ENCODE assay signal across 24 cellular contexts in the genomic region with DNA sequence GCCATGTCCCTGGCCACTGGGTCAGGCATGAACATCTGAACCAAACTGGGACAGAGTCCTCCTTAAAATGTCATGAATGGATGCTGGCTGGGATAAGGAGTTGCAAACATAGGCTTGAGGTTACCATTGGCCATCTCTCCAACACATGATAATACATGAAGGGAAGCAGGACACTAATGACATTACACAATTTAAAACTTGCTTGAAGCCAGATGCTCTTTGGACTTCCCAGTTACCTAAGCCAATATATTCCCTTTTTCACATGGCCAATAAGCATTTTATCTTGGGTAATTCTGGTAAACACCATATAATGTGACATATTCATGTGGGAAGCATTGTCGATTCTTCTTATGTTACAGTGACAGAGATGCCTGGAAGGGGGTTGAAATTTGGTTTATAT.
DNase-seq lines count a peak whose midpoint lies in the region; ATAC-seq and TF ChIP-seq lines count a peak whose summit lies in the region.
"Had no signal": no experiment of that assay in that cellular context is flagged by ENCODE, and none has a peak within 500 bp of the region (broad histone marks: within the 10 kb centered on the region; RNA-seq: fewer than 3 reads in every experiment).

No MANE protein-coding gene starts in this region.

- no peak overlapping the region for H3K18ac ChIP-seq in mesenchymal stem cell (ENCODE audit: low read depth in 1 of 2, low read length in 2 of 2)

- H2BK120ac ChIP-seq in mesenchymal stem cell (ENCODE audit: low read depth, low read length), result peak overlapping the region; percentile 64

- H3K4me1 ChIP-seq in mesenchymal stem cell (ENCODE audit: control insufficient read depth, insufficient read depth, low read depth, low read length), result no peaks in the 10 kb centered on the region
- H3K4me1 ChIP-seq in skeletal muscle tissue (ENCODE audit: control insufficient read depth in 3 of 3, insufficient read depth in 3 of 3, low read length in 3 of 3), result peaks cover 11 to 22% (median 16%) of the 10 kb centered on the region in 3 donors
- H3K4me1 ChIP-seq: BE2C, BLaER1 had no signal

- no peaks in the 10 kb centered on the region for H3K9me3 ChIP-seq in mesenchymal stem cell (ENCODE audit: control insufficient read depth, low read length)
- H3K9me3 ChIP-seq in skeletal muscle tissue (ENCODE audit: control insufficient read depth in 3 of 3, low read length in 3 of 3), result no peaks in the 10 kb centered on the region
- H3K9me3 ChIP-seq: BE2C, BLaER1 had no signal

- H3K14ac ChIP-seq in mesenchymal stem cell (ENCODE audit: low read length in 2 of 2), result no peak overlapping the region

- 88% methylated on average over 1 of the region's 1 CpG for WGBS in mesenchymal stem cell

- H3K4me1 Mint-ChIP-seq in chondrocyte (ENCODE audit: low read depth) (no peaks in the 10 kb centered on the region), glutamatergic neuron (ENCODE audit: low read depth, unreplicated experiment) (no peaks in the 10 kb centered on the region)
- H3K4me1 Mint-ChIP-seq: CD14-positive monocyte; CD4-positive, alpha-beta memory T cell; CD4-positive, CD25-positive, alpha-beta regulatory T cell; CD8-positive, alpha-beta memory T cell had no signal

- no peak overlapping the region for H2AFZ ChIP-seq in mesenchymal stem cell (ENCODE audit: low read depth, low read length)

- H2BK5ac ChIP-seq in mesenchymal stem cell (ENCODE audit: low read depth, low read length, poor library complexity, severe bottlenecking), result no peak overlapping the region

- H4K8ac ChIP-seq in mesenchymal stem cell (ENCODE audit: low read length), result no peak overlapping the region

- no peak overlapping the region for H3K9ac ChIP-seq in mesenchymal stem cell (ENCODE audit: low read length)
- H3K9ac ChIP-seq in skeletal muscle tissue (ENCODE audit: low read depth in 1 of 3, low read length in 3 of 3), result no peak overlapping the region
- H3K9ac ChIP-seq: BLaER1 had no signal

- H3K36me3 Mint-ChIP-seq in chondrocyte (ENCODE audit: low read depth) (no peaks in the 10 kb centered on the region), glutamatergic neuron (ENCODE audit: unreplicated experiment) (no peaks in the 10 kb centered on the region)
- H3K36me3 Mint-ChIP-seq: CD14-positive monocyte; CD4-positive, CD25-positive, alpha-beta regulatory T cell had no signal

- TF ChIP-seq CTCF in chondrocyte (IDR thresholded peaks at IDR 0.05), result no peak
- TF ChIP-seq CTCF in glutamatergic neuron (IDR thresholded peaks at IDR 0.05; ENCODE audit: partially characterized antibody, unreplicated experiment), result no peak

- H3K4me3 Mint-ChIP-seq in chondrocyte (ENCODE audit: unreplicated experiment) (no peak overlapping the region), glutamatergic neuron (ENCODE audit: unreplicated experiment) (no peak overlapping the region)
- H3K4me3 Mint-ChIP-seq: CD14-positive monocyte; CD4-positive, alpha-beta memory T cell; CD4-positive, CD25-positive, alpha-beta regulatory T cell; CD8-positive, alpha-beta memory T cell had no signal

- intact Hi-C loops in left colon (cut with DNase I, micrococcal nuclease), result no loop called here

- H3K4me2 ChIP-seq in mesenchymal stem cell (ENCODE audit: low read length, poor library complexity, severe bottlenecking), result no peak overlapping the region
- H3K4me2 ChIP-seq: BLaER1 had no signal

- no peaks in the 10 kb centered on the region for H3K9me3 Mint-ChIP-seq in chondrocyte (ENCODE audit: low read depth)
- H3K9me3 Mint-ChIP-seq in glutamatergic neuron (ENCODE audit: unreplicated experiment), result peaks cover 1% of the 10 kb centered on the region
- H3K9me3 Mint-ChIP-seq: CD4-positive, alpha-beta memory T cell; CD8-positive, alpha-beta memory T cell had no signal

- TF ChIP-seq POLR2A in GM18505 (IDR thresholded peaks at IDR 0.05; ENCODE audit: borderline replicate concordance, extremely low read depth, insufficient read depth, insufficient read length), result no peak

- no peak overlapping the region for H3K27ac ChIP-seq in mesenchymal stem cell (ENCODE audit: low read length, poor library complexity, severe bottlenecking)
- peak overlapping the region; percentile 31 for H3K27ac ChIP-seq in skeletal muscle tissue (ENCODE audit: low read depth, low read length)
- H3K27ac ChIP-seq: BLaER1 had no signal

- H3K23ac ChIP-seq in mesenchymal stem cell (ENCODE audit: low read length in 2 of 2), result no peak overlapping the region

- H3K4me3 ChIP-seq in mesenchymal stem cell (ENCODE audit: insufficient read depth in 1 of 2, low read depth in 1 of 2, low read length in 2 of 2) (no peak overlapping the region), skeletal muscle tissue (ENCODE audit: low read length in 3 of 3) (no peak overlapping the region)
- H3K4me3 ChIP-seq: BLaER1, GM12878 had no signal

- H3K27ac Mint-ChIP-seq in chondrocyte (ENCODE audit: unreplicated experiment) (peak overlapping the region; percentile 8), glutamatergic neuron (ENCODE audit: unreplicated experiment) (no peak overlapping the region)
- H3K27ac Mint-ChIP-seq: CD14-positive monocyte; CD4-positive, alpha-beta memory T cell; CD4-positive, CD25-positive, alpha-beta regulatory T cell; CD8-positive, alpha-beta memory T cell had no signal

- H3K36me3 ChIP-seq in mesenchymal stem cell (ENCODE audit: control insufficient read depth in 1 of 2, insufficient read depth in 2 of 2, low read depth in 1 of 2, low read length in 2 of 2) (no peaks in the 10 kb centered on the region), skeletal muscle tissue (ENCODE audit: control insufficient read depth in 3 of 3, insufficient read depth in 3 of 3, low read length in 3 of 3) (no peaks in the 10 kb centered on the region)
- H3K36me3 ChIP-seq: BE2C, BLaER1 had no signal

- H4K91ac ChIP-seq in mesenchymal stem cell (ENCODE audit: low read length), result no peak overlapping the region

- H3K27me3 ChIP-seq in mesenchymal stem cell (ENCODE audit: control insufficient read depth in 1 of 2, insufficient read depth in 1 of 2, low read length in 2 of 2), result no peaks in the 10 kb centered on the region
- H3K27me3 ChIP-seq in skeletal muscle tissue (ENCODE audit: control insufficient read depth in 3 of 3, insufficient read depth in 3 of 3, low read length in 3 of 3), result no peaks in the 10 kb centered on the region
- H3K27me3 ChIP-seq: BE2C, BLaER1 had no signal

- no peak overlapping the region for H2AK5ac ChIP-seq in mesenchymal stem cell (ENCODE audit: low read length, severe bottlenecking)

- H3K27me3 Mint-ChIP-seq in chondrocyte (ENCODE audit: low read depth) (peaks cover 6% of the 10 kb centered on the region), glutamatergic neuron (ENCODE audit: unreplicated experiment) (no peaks in the 10 kb centered on the region)
- H3K27me3 Mint-ChIP-seq: CD4-positive, alpha-beta memory T cell; CD4-positive, CD25-positive, alpha-beta regulatory T cell; CD8-positive, alpha-beta memory T cell had no signal

- H3K79me1 ChIP-seq in mesenchymal stem cell (replicated peaks; ENCODE audit: low read length, poor library complexity, severe bottlenecking), result no peaks in the 10 kb centered on the region

- DNase-seq in chondrocyte (ENCODE audit: low spot score), result no peak
- no peak for DNase-seq in left lobe of liver (ENCODE audit: low spot score)
- DNase-seq in mesenchymal stem cell, result no peak
- DNase-seq in glutamatergic neuron, result no peak
- DNase-seq in left colon, result no peak
- DNase-seq: 8988T; ACHN; BE2C; C1 segment of cervical spinal cord; CD4-positive, alpha-beta memory T cell; CD4-positive, CD25-positive, alpha-beta regulatory T cell; CD8-positive, alpha-beta memory T cell; COR-L47; DMS 273 treated with DMSO at 0.1 percent for 48 hours; DMS153; DMS79; DND-41; EL; GDM1 had no signal

- H2BK12ac ChIP-seq in mesenchymal stem cell (ENCODE audit: low read length in 2 of 2), result no peak overlapping the region

- ATAC-seq in left lobe of liver, result peak; percentile 85
- no peak for ATAC-seq in GM18505 (IDR thresholded peaks at IDR 0.05; ENCODE audit: unreplicated experiment)
- ATAC-seq in left colon, result no peak
- ATAC-seq: GM12878 had no signal

- no peak overlapping the region for H3K4ac ChIP-seq in mesenchymal stem cell (ENCODE audit: low read depth in 1 of 2, low read length in 2 of 2)

- no peak overlapping the region for H2BK15ac ChIP-seq in mesenchymal stem cell (ENCODE audit: low read depth, poor library complexity, severe bottlenecking)
